Comparison of ENCODE assay signal across 36 cellular contexts in the genomic region with DNA sequence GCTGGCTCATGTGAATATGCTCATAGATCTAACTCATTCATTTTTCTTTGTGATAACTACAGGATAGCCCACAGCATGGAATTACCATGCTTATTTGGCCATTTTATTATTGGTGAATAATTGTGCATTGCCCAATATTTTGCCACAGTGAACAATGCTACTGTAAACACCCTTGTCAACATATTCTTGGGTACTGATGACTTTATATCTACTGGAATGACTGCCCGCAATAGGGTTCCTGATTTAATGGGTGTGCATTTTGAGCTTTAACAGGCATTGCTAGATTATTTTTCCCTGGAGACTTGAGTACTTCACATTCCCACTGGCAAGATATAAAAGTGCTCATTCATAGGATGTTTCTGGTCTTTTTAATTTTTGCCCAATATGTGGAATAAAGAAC. TPM values are rescaled to one million over a fixed set of nuclear protein-coding genes. Genes with fewer than 3 reads are reported as not detected.
DNase-seq lines count a peak whose midpoint lies in the region; ATAC-seq, FAIRE-seq and TF ChIP-seq lines count a peak whose summit lies in the region.
"Had no signal": no experiment of that assay in that cellular context is flagged by ENCODE, and none has a peak within 500 bp of the region (broad histone marks: within the 10 kb centered on the region; RNA-seq: fewer than 3 reads in every experiment).

No MANE protein-coding gene starts in this region.

- 0 out of 2 replicates have a peak overlapping the region, but pooled peaks have one; percentile 33 for H4K5ac ChIP-seq in IMR-90 (ENCODE audit: low read depth, low read length)

- CTCF ChIA-PET in IMR-90 (lab: Yijun Ruan, JAX): interaction anchor here (0.6 to 1.2 kb wide), 3 partner anchors 29 to 262 kb away, joined by 3 read pairs; no protein-coding TSS in a partner anchor

- peak overlapping the region; percentile 24; the same call in 2 of the 3 replicates for H2BK15ac ChIP-seq in IMR-90 (ENCODE audit: low read depth, low read length)

- H2AFZ ChIP-seq in IMR-90 (replicated peaks; ENCODE audit: low read length, poor library complexity) (no peak overlapping the region), osteoblast (ENCODE audit: low read length) (no peak overlapping the region)

- no peak for TF ChIP-seq CTCF in IMR-90 (conservative IDR thresholded peaks at IDR 0.05; ENCODE audit: low read depth, low read length)
- TF ChIP-seq CTCF in chondrocyte (IDR thresholded peaks at IDR 0.05): no peak
- TF ChIP-seq CTCF in osteoblast (IDR thresholded peaks at IDR 0.05; ENCODE audit: extremely low read depth, low read depth, low read length): no peak
- TF ChIP-seq CTCF in vagina (IDR thresholded peaks at IDR 0.05): no peak

- POLR2A ChIA-PET in IMR-90 (lab: Charles Lee; ENCODE audit: unreplicated experiment): no interaction called here

- TF ChIP-seq RAD21 in IMR-90 (IDR thresholded peaks at IDR 0.05; ENCODE audit: low read length): no peak

- H2AK5ac ChIP-seq in IMR-90 (ENCODE audit: low read depth, low read length): peak overlapping the region; percentile 55; the same call in 1 of the 2 replicates

- peaks cover 29% of the 10 kb centered on the region for H3K9me1 ChIP-seq in IMR-90 (ENCODE audit: insufficient read depth, low read length)

- no peak for ATAC-seq in IMR-90 (ENCODE audit: low read depth)
- no peak for ATAC-seq in HG02938 (IDR thresholded peaks at IDR 0.05; ENCODE audit: unreplicated experiment)
- ATAC-seq: effector memory CD8-positive, alpha-beta T cell; gastrocnemius medialis had no signal

- H3K27me3 Mint-ChIP-seq in chondrocyte (ENCODE audit: low read depth): no peaks in the 10 kb centered on the region

- peaks cover 0 to 24% of the 10 kb centered on the region in 2 experiments; a peak in 2 of 4 replicates for H3K79me1 ChIP-seq in IMR-90 (ENCODE audit: low read depth in 1 of 2, low read length in 2 of 2)

- H4K8ac ChIP-seq in IMR-90 (ENCODE audit: low read depth in 2 of 2, low read length in 2 of 2): peak overlapping the region in 1 of 2 experiments; percentile 48; a peak in 1 of 4 replicates

- H3K27ac ChIP-seq in BLaER1 (no peak overlapping the region), IMR-90 (ENCODE audit: insufficient read depth, low read length) (no peak overlapping the region), osteoblast (ENCODE audit: low read depth, low read length) (peak overlapping the region; percentile 97), vagina (no peak overlapping the region)
- H3K27ac ChIP-seq: colonic mucosa, esophagus squamous epithelium, gastrocnemius medialis, pancreas, testis, VCaP had no signal

- peaks cover 87% of the 10 kb centered on the region for H3K4me1 Mint-ChIP-seq in chondrocyte (ENCODE audit: low read depth)
- H3K4me1 Mint-ChIP-seq: memory B cell had no signal

- no TSS peak for BruUV-seq in IMR-90 (replicated peaks; lab: Mats Ljungman, UMichigan)

- H3K4me2 ChIP-seq in BLaER1: 0 out of 2 replicates have a peak overlapping the region, but pooled peaks have one; percentile 76
- no peak overlapping the region for H3K4me2 ChIP-seq in IMR-90 (ENCODE audit: low read depth, low read length)
- H3K4me2 ChIP-seq in osteoblast (ENCODE audit: insufficient read depth, low read length): peak overlapping the region; percentile 48

- H3K56ac ChIP-seq in IMR-90 (ENCODE audit: extremely low read depth, insufficient read depth, low read length): no peak overlapping the region

- H3K23ac ChIP-seq in IMR-90 (ENCODE audit: low read depth, low read length): no peak overlapping the region

- H3K4me1 ChIP-seq in BLaER1: peaks cover 52% of the 10 kb centered on the region
- peaks cover 27% of the 10 kb centered on the region for H3K4me1 ChIP-seq in IMR-90 (ENCODE audit: control insufficient read depth, insufficient read depth, low read length)
- H3K4me1 ChIP-seq in osteoblast (ENCODE audit: insufficient read depth, low read length): peaks cover 74% of the 10 kb centered on the region
- no peaks in the 10 kb centered on the region for H3K4me1 ChIP-seq in vagina
- H3K4me1 ChIP-seq: colonic mucosa had no signal

- no peaks in the 10 kb centered on the region for H3K36me3 Mint-ChIP-seq in chondrocyte (ENCODE audit: low read depth)
- H3K36me3 Mint-ChIP-seq: memory B cell had no signal

- 0 out of 2 replicates have a peak overlapping the region, but pooled peaks have one; percentile 33 for H3K4ac ChIP-seq in IMR-90 (ENCODE audit: low read depth, low read length)

- H2BK5ac ChIP-seq in IMR-90 (ENCODE audit: low read depth, low read length, poor library complexity, severe bottlenecking): peak overlapping the region; percentile 75

- H4K91ac ChIP-seq in IMR-90 (ENCODE audit: insufficient read depth, low read depth, low read length): no peak overlapping the region

- H3K9me3 ChIP-seq in BLaER1 (no peaks in the 10 kb centered on the region), IMR-90 (ENCODE audit: control insufficient read depth, insufficient read depth, low read length) (no peaks in the 10 kb centered on the region), osteoblast (ENCODE audit: low read depth, low read length) (no peaks in the 10 kb centered on the region), vagina (no peaks in the 10 kb centered on the region)
- H3K9me3 ChIP-seq: colonic mucosa, esophagus squamous epithelium, gastrocnemius medialis, pancreas, spleen, testis had no signal

- FAIRE-seq in RCC 7860 (lab: Jason Lieb, UNC): no peak
- FAIRE-seq: pancreas, urothelium cell line had no signal

- H2AK9ac ChIP-seq in IMR-90 (replicated peaks; ENCODE audit: low read depth, low read length, poor library complexity): peak overlapping the region; percentile 58

- TF ChIP-seq POLR2A in IMR-90 (IDR thresholded peaks at IDR 0.05; ENCODE audit: low read depth, low read length) (no peak), vagina (IDR thresholded peaks at IDR 0.05) (no peak)

- H4K20me1 ChIP-seq in BLaER1: no peaks in the 10 kb centered on the region
- H4K20me1 ChIP-seq in IMR-90 (ENCODE audit: insufficient read depth, low read length): no peaks in the 10 kb centered on the region
- no peaks in the 10 kb centered on the region for H4K20me1 ChIP-seq in osteoblast (ENCODE audit: insufficient read depth, low read length)

- H3K27ac Mint-ChIP-seq in chondrocyte (ENCODE audit: unreplicated experiment): peak overlapping the region; percentile 65
- H3K27ac Mint-ChIP-seq: activated T-helper 2 cell treated with anti-CD3 and anti-CD28 coated beads, Interferon-gamma antibody, Interleukin-2, Interleukin-4, amounts not matched to agents 10 μg/mL and 5 μg/mL and 100 μg/mL, durations not matched to agents 14 hours and 24 hours and 36 hours; effector memory CD8-positive, alpha-beta T cell; memory B cell; nephron progenitor cell; stimulated activated naive CD8-positive, alpha-beta T cell treated with anti-CD3 and anti-CD28 coated beads, Interleukin-15, Interleukin-2, amounts not matched to agents 100 ng/mL and 50 ng/mL, for 24 hours had no signal

- peak overlapping the region; percentile 44; the same call in 1 of the 2 replicates for H2BK120ac ChIP-seq in IMR-90 (ENCODE audit: low read depth, low read length)

- intact Hi-C loops in IMR-90 (cut with micrococcal nuclease): no loop called here
- intact Hi-C loops in vagina (cut with DNase I): no loop called here

- H3K9me3 Mint-ChIP-seq in chondrocyte (ENCODE audit: low read depth): no peaks in the 10 kb centered on the region
- H3K9me3 Mint-ChIP-seq: activated T-helper 2 cell treated with anti-CD3 and anti-CD28 coated beads, Interferon-gamma antibody, Interleukin-2, Interleukin-4, amounts not matched to agents 10 μg/mL and 5 μg/mL and 100 μg/mL, durations not matched to agents 14 hours and 24 hours and 36 hours; effector memory CD8-positive, alpha-beta T cell; memory B cell; nephron progenitor cell; stimulated activated naive CD8-positive, alpha-beta T cell treated with anti-CD3 and anti-CD28 coated beads, Interleukin-15, Interleukin-2, amounts not matched to agents 100 ng/mL and 50 ng/mL, for 24 hours had no signal

- H3K9ac ChIP-seq in BLaER1 (no peak overlapping the region), IMR-90 (ENCODE audit: low read depth, low read length) (no peak overlapping the region)

- in situ Hi-C loops in IMR-90 (cut with MboI; ENCODE audit: low sequenced_read_pairs): loop anchor here (25.0 kb wide), 3 partner anchors 391 to 916 kb away; no protein-coding TSS in a partner anchor

- H3K27me3 ChIP-seq in BLaER1 (no peaks in the 10 kb centered on the region), IMR-90 (ENCODE audit: control insufficient read depth, insufficient read depth, low read length) (no peaks in the 10 kb centered on the region), osteoblast (ENCODE audit: insufficient read depth, low read length) (no peaks in the 10 kb centered on the region), vagina (no peaks in the 10 kb centered on the region)
- H3K27me3 ChIP-seq: colonic mucosa, pancreas, testis had no signal

- no peak overlapping the region for H3K14ac ChIP-seq in IMR-90 (replicated peaks; ENCODE audit: low read depth, low read length)

- 0 out of 2 replicates have a peak overlapping the region, but pooled peaks have one; percentile 43 for H2BK20ac ChIP-seq in IMR-90 (ENCODE audit: low read depth, low read length)

- H3K4me3 ChIP-seq in BLaER1 (no peak overlapping the region), IMR-90 (ENCODE audit: insufficient read depth, low read depth, low read length) (no peak overlapping the region), osteoblast (ENCODE audit: insufficient read depth, low read length) (no peak overlapping the region), vagina (no peak overlapping the region)
- H3K4me3 ChIP-seq: colonic mucosa, esophagus squamous epithelium, gastrocnemius medialis, pancreas, spleen, testis had no signal

- DNase-seq in IMR-90: no peak
- no peak for DNase-seq in chondrocyte (ENCODE audit: low spot score)
- DNase-seq in osteoblast (ENCODE audit: insufficient read length, low spot score, missing footprints): no peak
- DNase-seq in vagina (ENCODE audit: extremely low spot score in 2 of 2): no peak
- no peak for DNase-seq in RCC 7860 (ENCODE audit: low spot score)
- DNase-seq: activated CD4-positive, alpha-beta T cell treated with anti-CD3 and anti-CD28 coated beads for 48 hours; activated CD8-positive, alpha-beta memory T cell treated with anti-CD3 and anti-CD28 coated beads for 24 hours; activated naive CD4-positive, alpha-beta T cell treated with anti-CD3 and anti-CD28 coated beads, Interleukin-2, amount 50 U/mL, for 16 hours; activated T-cell treated with anti-CD3 and anti-CD28 coated beads for 4 hours; C1 segment of cervical spinal cord; colonic mucosa; effector memory CD8-positive, alpha-beta T cell; esophagus squamous epithelium; gastrocnemius medialis; H7; hypothalamus; Karpas-422; NCI-H1417 treated with DMSO at 0.1 percent for 48 hours; NCI-H2029 treated with DMSO at 0.1 percent for 48 hours; NCI-H2227 treated with DMSO at 0.1 percent for 48 hours; NCI-H526; nephron progenitor cell; OCI-M1; pancreas; retina; Right ventricle myocardium superior; spleen; stimulated activated CD4-positive, alpha-beta T cell treated with anti-CD3 and anti-CD28 coated beads, Interleukin-2, amount 100 ng/mL, for 24 hours; testis had no signal

- H3K79me2 ChIP-seq in osteoblast (ENCODE audit: insufficient read depth, low read length): no peaks in the 10 kb centered on the region

- dilution Hi-C loops in IMR-90 (cut with HindIII; ENCODE audit: low sequenced_read_pairs, unreplicated experiment): no loop called here

- H3K36me3 ChIP-seq in BLaER1 (no peaks in the 10 kb centered on the region), IMR-90 (ENCODE audit: control insufficient read depth, insufficient read depth, low read length) (no peaks in the 10 kb centered on the region), osteoblast (ENCODE audit: insufficient read depth, low read length) (no peaks in the 10 kb centered on the region), vagina (no peaks in the 10 kb centered on the region)
- H3K36me3 ChIP-seq: colonic mucosa, esophagus squamous epithelium, gastrocnemius medialis, pancreas, spleen had no signal

- no CpG with 5 or more reads among the region's 1 CpG for WGBS in IMR-90 (ENCODE audit: extremely low coverage in 2 of 2, insufficient read length in 1 of 2), 2 experiments

- H3K4me3 Mint-ChIP-seq in chondrocyte (ENCODE audit: unreplicated experiment): no peak overlapping the region
- H3K4me3 Mint-ChIP-seq: effector memory CD8-positive, alpha-beta T cell; memory B cell; nephron progenitor cell; stimulated activated naive CD8-positive, alpha-beta T cell treated with anti-CD3 and anti-CD28 coated beads, Interleukin-15, Interleukin-2, amounts not matched to agents 100 ng/mL and 50 ng/mL, for 24 hours had no signal

- H3K18ac ChIP-seq in IMR-90 (ENCODE audit: low read depth, low read length): no peak overlapping the region

RNA-seq across cellular contexts. Expression of gene EVA1A, which starts 42.7 kb away (rescaled TPM):
- total RNA-seq in IMR-90 (2012; rRNA removed) (89.2 and 93.7 TPM in 2 replicates), chondrocyte (19.8 to 27.3 TPM (median 20.9 TPM) in 3 replicates), osteoblast (70.9 and 74.8 TPM in 2 replicates), vagina (not detected)
- polyA plus RNA-seq in IMR-90 (2012; rRNA removed): 54.5 and 61.6 TPM in 2 replicates
- polyA plus RNA-seq in IMR-90 (2012; cell fraction: cytosol; rRNA removed): 71.6 and 118 TPM in 2 replicates
- polyA plus RNA-seq in IMR-90 (2012; cell fraction: nucleus; rRNA removed; ENCODE audit: low replicate concordance): 36.3 and 66.6 TPM in 2 replicates
- total RNA-seq: activated T-helper 2 cell treated with anti-CD3 and anti-CD28 coated beads, Interferon-gamma antibody, Interleukin-2, Interleukin-4, amounts not matched to agents 10 μg/mL and 5 μg/mL and 100 μg/mL, durations not matched to agents 14 hours and 24 hours and 36 hours had no signal

RNA-seq across cellular contexts. Expression of gene MRPL19, which starts 43.1 kb away (rescaled TPM):
- 28.5 and 48.0 TPM in 2 replicates for total RNA-seq in IMR-90 (2012; rRNA removed)
- polyA plus RNA-seq in IMR-90 (2012; rRNA removed): 23.4 and 24.8 TPM in 2 replicates
- polyA plus RNA-seq in IMR-90 (2012; cell fraction: cytosol; rRNA removed): 16.8 and 33.2 TPM in 2 replicates
- polyA plus RNA-seq in IMR-90 (2012; cell fraction: nucleus; rRNA removed; ENCODE audit: low replicate concordance): 3.4 and 5.3 TPM in 2 replicates
- 43.5 to 52.3 TPM (median 47.8 TPM) in 3 replicates for total RNA-seq in chondrocyte
- 35.8 and 40.7 TPM in 2 replicates for total RNA-seq in osteoblast
- total RNA-seq in vagina: 34.1 TPM

Comparison
In these comparisons a context has a peak if more than half of its experiments do, and no peak if none do; other contexts are left out.
1. RNA of gene EVA1A, which starts 42.7 kb away (total RNA-seq): 89.2 to 93.7 TPM in IMR-90, 70.9 to 74.8 TPM in osteoblast and 19.8 to 27.3 TPM in chondrocyte; not detected in vagina (single experiment); every median in the first group is over 10 times any median in the second.